Comparison of ENCODE assay signal across 15 cellular contexts in genomic region chr21:39568380-39568779, GRCh38.
"Had no signal": no experiment of that assay in that cellular context is flagged by ENCODE, and none has a peak within 500 bp of the region (broad histone marks: within the 10 kb centered on the region; RNA-seq: fewer than 3 reads in every experiment).

No MANE protein-coding gene starts in this region.

- H3K4me1 ChIP-seq: gastrocnemius medialis had no signal

- H3K9me3 Mint-ChIP-seq: activated naive CD4-positive, alpha-beta T cell treated with anti-CD3 and anti-CD28 coated beads, Interleukin-2, amount 50 U/mL, for 24 hours; neural crest cell; type B pancreatic cell had no signal

- H3K27ac ChIP-seq: body of pancreas, gastrocnemius medialis, heart right ventricle, ovary had no signal

- H3K27me3 ChIP-seq: body of pancreas, gastrocnemius medialis, heart right ventricle, ovary had no signal

- H3K4me1 Mint-ChIP-seq: activated naive CD4-positive, alpha-beta T cell treated with anti-CD3 and anti-CD28 coated beads, Interleukin-2, amount 50 U/mL, for 24 hours; neural crest cell had no signal

- ATAC-seq: body of pancreas, gastrocnemius medialis, heart right ventricle had no signal

- H3K36me3 ChIP-seq: gastrocnemius medialis, heart right ventricle, ovary had no signal

- DNase-seq: activated CD4-positive, alpha-beta T cell treated with anti-CD3 and anti-CD28 coated beads, Interleukin-2, amount 50 U/mL, for 1 hour; activated effector memory CD4-positive, alpha-beta T cell treated with Interleukin-2 at 50 U/mL for 16 hours; body of pancreas; central memory CD4-positive, alpha-beta T cell; cortex of kidney; effector CD8-positive, alpha-beta T cell; gastrocnemius medialis; heart right ventricle; kidney; ovary; stimulated activated CD4-positive, alpha-beta T cell treated with anti-CD3 and anti-CD28 coated beads, Interleukin-2, amount 100 ng/mL, for 48 hours; stimulated activated naive CD4-positive, alpha-beta T cell treated with Interleukin-2 at 50 U/mL for 16 hours had no signal

- H3K4me3 Mint-ChIP-seq: activated naive CD4-positive, alpha-beta T cell treated with anti-CD3 and anti-CD28 coated beads, Interleukin-2, amount 50 U/mL, for 24 hours; neural crest cell; type B pancreatic cell had no signal

- H3K4me3 ChIP-seq: body of pancreas, gastrocnemius medialis, heart right ventricle, ovary had no signal

- H3K9me3 ChIP-seq: body of pancreas, gastrocnemius medialis, heart right ventricle, ovary had no signal

- H3K36me3 Mint-ChIP-seq: activated naive CD4-positive, alpha-beta T cell treated with anti-CD3 and anti-CD28 coated beads, Interleukin-2, amount 50 U/mL, for 24 hours; type B pancreatic cell had no signal

- H3K27ac Mint-ChIP-seq: activated naive CD4-positive, alpha-beta T cell treated with anti-CD3 and anti-CD28 coated beads, Interleukin-2, amount 50 U/mL, for 24 hours; type B pancreatic cell had no signal
